Comparison of ENCODE assay signal across 15 cellular contexts in genomic region chr10:58796242-58796641, GRCh38.
DNase-seq lines count a peak whose midpoint lies in the region; ATAC-seq and TF ChIP-seq lines count a peak whose summit lies in the region.
"Had no signal": no experiment of that assay in that cellular context is flagged by ENCODE, and none has a peak within 500 bp of the region (broad histone marks: within the 10 kb centered on the region; RNA-seq: fewer than 3 reads in every experiment).

No MANE protein-coding gene starts in this region.

- no peak for ATAC-seq in HG02973 (IDR thresholded peaks at IDR 0.05; ENCODE audit: unreplicated experiment)

- no peaks in the 10 kb centered on the region for H3K27me3 Mint-ChIP-seq in brain
- H3K27me3 Mint-ChIP-seq: activated naive CD4-positive, alpha-beta T cell treated with anti-CD3 and anti-CD28 coated beads, Interleukin-2, amount 10 ng/mL, durations not matched to agents 7 days and 5 days had no signal

- peaks cover 10% of the 10 kb centered on the region for H3K36me3 Mint-ChIP-seq in brain
- H3K36me3 Mint-ChIP-seq: activated naive CD4-positive, alpha-beta T cell treated with anti-CD3 and anti-CD28 coated beads, Interleukin-2, amount 10 ng/mL, durations not matched to agents 7 days and 5 days had no signal

- peak overlapping the region in 4 of 5 experiments; percentile 38 to 78 (median 64) for H3K4me3 Mint-ChIP-seq in brain
- H3K4me3 Mint-ChIP-seq: activated naive CD4-positive, alpha-beta T cell treated with anti-CD3 and anti-CD28 coated beads, Interleukin-2, amount 10 ng/mL, durations not matched to agents 7 days and 5 days had no signal

- H3K27ac Mint-ChIP-seq in brain = peak overlapping the region; percentile 43 to 99 (median 93)
- H3K27ac Mint-ChIP-seq: activated naive CD4-positive, alpha-beta T cell treated with anti-CD3 and anti-CD28 coated beads, Interleukin-2, amount 10 ng/mL, durations not matched to agents 7 days and 5 days had no signal

- no peak for TF ChIP-seq CTCF in brain (conservative IDR thresholded peaks at IDR 0.05)

- no peaks in the 10 kb centered on the region for H3K9me3 Mint-ChIP-seq in brain
- H3K9me3 Mint-ChIP-seq: activated naive CD4-positive, alpha-beta T cell treated with anti-CD3 and anti-CD28 coated beads, Interleukin-2, amount 10 ng/mL, durations not matched to agents 7 days and 5 days had no signal

- DNase-seq in NCI-H2227 (lab: John Stamatoyannopoulos, UW; ENCODE audit: unreplicated experiment) = peak; percentile 63
- DNase-seq in islet precursor cell = peak; percentile 60
- DNase-seq in pons (ENCODE audit: low spot score) = peak; percentile 29
- DNase-seq in LoVo (ENCODE audit: low spot score) = no peak
- no peak for DNase-seq in activated CD4-positive, CD25-positive, alpha-beta regulatory T cell (lab: John Stamatoyannopoulos, UW)
- DNase-seq: activated CD4-positive, alpha-beta T cell treated with anti-CD3 and anti-CD28 coated beads, Interleukin-2, amount 50 U/mL, for 48 hours; activated naive CD4-positive, alpha-beta T cell treated with anti-CD3 and anti-CD28 coated beads, Interleukin-2, amount 10 ng/mL, durations not matched to agents 7 days and 5 days; activated T-cell treated with anti-CD3 and anti-CD28 coated beads, Interleukin-2, amount 50 U/mL, for 1 hour; DMS 273 treated with DMSO at 0.1 percent for 48 hours; foreskin melanocyte; NCI-H2081; Peyer's patch; sigmoid colon had no signal

- H3K4me1 Mint-ChIP-seq in brain = peaks cover 39% of the 10 kb centered on the region
- H3K4me1 Mint-ChIP-seq: activated naive CD4-positive, alpha-beta T cell treated with anti-CD3 and anti-CD28 coated beads, Interleukin-2, amount 10 ng/mL, durations not matched to agents 7 days and 5 days had no signal

Comparison
In these comparisons a context has a peak if more than half of its experiments do, and no peak if none do; other contexts are left out.
1. DNase-seq: peak in NCI-H2227 (single experiment), islet precursor cell (single experiment) and pons (single experiment); none in LoVo (single experiment) and activated CD4-positive, CD25-positive, alpha-beta regulatory T cell (0 of 4).